ENCODE assay signal across 10 cellular contexts in genomic region chr16:21629602-21630539, GRCh38. TPM values are rescaled to one million over a fixed set of nuclear protein-coding genes. Genes with fewer than 3 reads are reported as not detected.
A peak's percentile ranks its signal among the peaks of the same experiment; 100 is the strongest.
DNase-seq lines count a peak whose midpoint lies in the region; ATAC-seq, FAIRE-seq and TF ChIP-seq lines count a peak whose summit lies in the region.
"Not testable (repeated sequence)": the region's sequence is repeated elsewhere in the genome, so short reads cannot be mapped to it uniquely, and the experiment has no call there.
"Had no signal": no experiment of that assay in that cellular context is flagged by ENCODE, and none has a peak within 500 bp of the region (broad histone marks: within the 10 kb centered on the region; RNA-seq: fewer than 3 reads in every experiment).

No MANE protein-coding gene starts in this region.

- not testable (repeated sequence) for H3K27me3 Mint-ChIP-seq in Calu3 (ENCODE audit: unreplicated experiment); endothelial cell (ENCODE audit: unreplicated experiment)

- H3K4me1 Mint-ChIP-seq in Calu3 (ENCODE audit: low read depth, unreplicated experiment), result peaks cover 74% of the 10 kb centered on the region
- peaks cover 26% of the 10 kb centered on the region for H3K4me1 Mint-ChIP-seq in endothelial cell (ENCODE audit: unreplicated experiment)

- not testable (repeated sequence) for TF ChIP-seq EP300 in HepG2 (IDR thresholded peaks at IDR 0.05; ENCODE audit: low read depth in 2 of 2, low read length in 2 of 2); HepG2 (CRISPR knock-in tag; IDR thresholded peaks at IDR 0.05; ENCODE audit: borderline replicate concordance)

- 98% methylated on average over 32 of the region's 37 CpGs for WGBS in HepG2 (ENCODE audit: low lambda C conversion rate)
- 97 to 99% (median 98%) methylated on average over 17 to 37 of the region's 37 CpGs for WGBS in spleen, 5 donors

- POLR2A ChIA-PET in PC-9 (lab: Charles Lee; ENCODE audit: unreplicated experiment), result not testable (repeated sequence)
- POLR2A ChIA-PET in HepG2 (lab: Yijun Ruan, JAX), result interaction anchor here (1.1 kb wide), 1 partner anchor 9 kb away, joined by 4 read pairs; no protein-coding TSS in a partner anchor

- not testable (repeated sequence) for H3K27me3 ChIP-seq in PC-9 (ENCODE audit: insufficient read depth, low read depth); HepG2 (ENCODE audit: control insufficient read depth in 1 of 2, insufficient read depth in 2 of 2, low read length in 2 of 2); osteoblast (ENCODE audit: insufficient read depth, low read length); spleen (replicated peaks in 1 of 7)

- not testable (repeated sequence) for BruUV-seq in Calu3 (replicated peaks; lab: Mats Ljungman, UMichigan); PC-9 (replicated peaks; lab: Mats Ljungman, UMichigan); HepG2 (replicated peaks; lab: Mats Ljungman, UMichigan)

- TF ChIP-seq POLR2A in HepG2 (IDR thresholded peaks at IDR 0.05; ENCODE audit: insufficient read depth in 1 of 2, low read depth in 2 of 2, low read length in 2 of 2); spleen (IDR thresholded peaks at IDR 0.05): not testable (repeated sequence)

- not testable (repeated sequence) for H3K4me3 Mint-ChIP-seq in Calu3 (ENCODE audit: low read depth, unreplicated experiment)
- peak overlapping the region; percentile 76 for H3K4me3 Mint-ChIP-seq in endothelial cell (ENCODE audit: unreplicated experiment)

- in situ Hi-C loops in HepG2 (cut with HindIII; ENCODE audit: extremely low pct_ligation_motif_present, low pct_unique_long_range_greater_than_20kb), result not testable (repeated sequence)

- H3K79me2 ChIP-seq in PC-9 (ENCODE audit: low read depth) (peaks cover 52% of the 10 kb centered on the region), osteoblast (ENCODE audit: insufficient read depth, low read length) (peaks cover 34% of the 10 kb centered on the region)
- not testable (repeated sequence) for H3K79me2 ChIP-seq in HepG2 (ENCODE audit: insufficient read depth, low read length)

- not testable (repeated sequence) for ATAC-seq in HepG2

- not testable (repeated sequence) for H3K9me2 ChIP-seq in PC-9 (ENCODE audit: insufficient read depth)

- H3K4me1 ChIP-seq in PC-9 (replicated peaks; ENCODE audit: insufficient read depth) (peaks cover 100% of the 10 kb centered on the region), HepG2 (ENCODE audit: insufficient read depth, low read length) (peaks cover 59% of the 10 kb centered on the region), osteoblast (ENCODE audit: insufficient read depth, low read length) (peaks cover 39% of the 10 kb centered on the region), spleen (peaks cover 0 to 66% (median 24%) of the 10 kb centered on the region in 6 donors)

- H3K9me3 ChIP-seq in PC-9 (ENCODE audit: insufficient read depth, low read depth); HepG2 (ENCODE audit: low read length); osteoblast (ENCODE audit: low read depth, low read length); spleen: not testable (repeated sequence)

- H2AFZ ChIP-seq in PC-9; HepG2 (ENCODE audit: low read length); osteoblast (ENCODE audit: low read length): not testable (repeated sequence)

- peak overlapping the region; percentile 27 for H3K27ac Mint-ChIP-seq in Calu3 (ENCODE audit: unreplicated experiment)
- not testable (repeated sequence) for H3K27ac Mint-ChIP-seq in endothelial cell (ENCODE audit: unreplicated experiment)

- H3K36me3 Mint-ChIP-seq in Calu3 (ENCODE audit: insufficient read depth, unreplicated experiment) (peaks cover 40% of the 10 kb centered on the region), endothelial cell (ENCODE audit: low read depth, unreplicated experiment) (peaks cover 30% of the 10 kb centered on the region)

- not testable (repeated sequence) for H4K20me1 ChIP-seq in PC-9 (ENCODE audit: insufficient read depth); HepG2 (ENCODE audit: insufficient read depth, low read length); osteoblast (ENCODE audit: insufficient read depth, low read length)

- TF ChIP-seq CTCF in Calu3 (IDR thresholded peaks at IDR 0.05; ENCODE audit: unreplicated experiment); PC-9 (conservative IDR thresholded peaks at IDR 0.05); endothelial cell (IDR thresholded peaks at IDR 0.05; ENCODE audit: unreplicated experiment); HepG2 (CRISPR knock-in tag; IDR thresholded peaks at IDR 0.05); osteoblast (IDR thresholded peaks at IDR 0.05; ENCODE audit: extremely low read depth, low read depth, low read length); spleen (IDR thresholded peaks at IDR 0.05 in 8 of 11, conservative IDR thresholded peaks at IDR 0.05 in 3 of 11): not testable (repeated sequence)

- not testable (repeated sequence) for H3K9ac ChIP-seq in HepG2 (ENCODE audit: insufficient read depth, low read depth, low read length)

- not testable (repeated sequence) for H3K4me3 ChIP-seq in PC-9; HepG2 (replicated peaks in 1 of 3; ENCODE audit: insufficient read depth in 1 of 3, low read depth in 2 of 3, low read length in 3 of 3); osteoblast (ENCODE audit: insufficient read depth, low read length); spleen

- peaks cover 87% of the 10 kb centered on the region for H3F3A ChIP-seq in PC-9 (ENCODE audit: insufficient read depth, low read depth)

- H3K9me3 Mint-ChIP-seq in Calu3 (ENCODE audit: low read depth, unreplicated experiment); endothelial cell (ENCODE audit: unreplicated experiment): not testable (repeated sequence)

- DNase-seq in Calu3; PC-9; endothelial cell (ENCODE audit: low spot score); HepG2 (ENCODE audit: low spot score); osteoblast (ENCODE audit: insufficient read length, low spot score, missing footprints): not testable (repeated sequence)
- DNase-seq in spleen, result peak; percentile 78

- H3K36me3 ChIP-seq in PC-9 (ENCODE audit: low read depth), result peaks cover 33% of the 10 kb centered on the region
- H3K36me3 ChIP-seq in HepG2 (replicated peaks in 1 of 2; ENCODE audit: control insufficient read depth in 1 of 2, insufficient read depth in 2 of 2, low read length in 2 of 2), result peaks cover 14 to 32% of the 10 kb centered on the region in 2 experiments
- peaks cover 13% of the 10 kb centered on the region for H3K36me3 ChIP-seq in osteoblast (ENCODE audit: insufficient read depth, low read length)
- peaks cover 0 to 97% (median 30%) of the 10 kb centered on the region in 6 donors for H3K36me3 ChIP-seq in spleen

- not testable (repeated sequence) for FAIRE-seq in HepG2 (lab: Jason Lieb, UNC)

- CTCF ChIA-PET in Calu3 (lab: Charles Lee); HepG2 (lab: Yijun Ruan, JAX; ENCODE audit: low intra/inter-chr PET ratio, low total read pairs): not testable (repeated sequence)
- CTCF ChIA-PET in PC-9 (lab: Charles Lee), result interaction anchor here (0.6 kb wide), 1 partner anchor 11 kb away, joined by 6 read pairs; no protein-coding TSS in a partner anchor

- H3K4me2 ChIP-seq in PC-9, result peak overlapping the region; percentile 57
- not testable (repeated sequence) for H3K4me2 ChIP-seq in HepG2 (ENCODE audit: low read depth, low read length); osteoblast (ENCODE audit: insufficient read depth, low read length)

- intact Hi-C loops in Calu3 (cut with micrococcal nuclease; ENCODE audit: unreplicated experiment); PC-9 (cut with micrococcal nuclease; ENCODE audit: unreplicated experiment); HepG2 (cut with micrococcal nuclease; ENCODE audit: unreplicated experiment); spleen (cut with DNase I; ENCODE audit: low total_unique reads): not testable (repeated sequence)

- not testable (repeated sequence) for TF ChIP-seq RAD21 in HepG2 (CRISPR knock-in tag; IDR thresholded peaks at IDR 0.05)

- H3K27ac ChIP-seq in PC-9, result peak overlapping the region; percentile 100
- H3K27ac ChIP-seq in HepG2 (ENCODE audit: extremely low read length, insufficient read depth, low read length), result not testable (repeated sequence)
- peak overlapping the region; percentile 92 for H3K27ac ChIP-seq in osteoblast (ENCODE audit: low read depth, low read length)
- peak overlapping the region in 2 of 8 donors; percentile 30 to 45 for H3K27ac ChIP-seq in spleen

RNA-seq across cellular contexts. Expression of gene IGSF6, which starts 22.5 kb away (rescaled TPM):
- total RNA-seq in Calu3 (2022), result not detected in 2 replicates
- not detected in 2 replicates for total RNA-seq in PC-9 (2021)
- total RNA-seq in endothelial cell (ENCODE audit: unreplicated experiment), result not detected
- total RNA-seq in HepG2 (2016; rRNA removed; fragmentation: Illumina TruSeq; extraction: Trizol), result not detected in 2 replicates
- not detected in 2 replicates for total RNA-seq in HepG2 (2016; cell fraction: cytosol; rRNA removed; fragmentation: Illumina TruSeq; extraction: Trizol; ENCODE audit: low read depth)
- total RNA-seq in HepG2 (2016; cell fraction: insoluble cytoplasmic fraction; rRNA removed; fragmentation: Illumina TruSeq; extraction: Trizol), result not detected in 2 replicates
- total RNA-seq in HepG2 (2016; cell fraction: membrane; rRNA removed; fragmentation: Illumina TruSeq; extraction: Trizol), result not detected in 2 replicates
- total RNA-seq in HepG2 (2016; cell fraction: nucleus; rRNA removed; fragmentation: Illumina TruSeq; extraction: Trizol), result not detected in 2 replicates
- not detected in 2 replicates for polyA plus RNA-seq in HepG2 (2011; rRNA removed)
- polyA plus RNA-seq in HepG2 (2011; cell fraction: cytosol; rRNA removed), result not detected in 2 replicates
- not detected in 2 replicates for polyA plus RNA-seq in HepG2 (2011; cell fraction: nucleus; rRNA removed)
- polyA plus RNA-seq in HepG2 (2012), result 0.19 and 0.24 TPM in 2 replicates
- polyA plus RNA-seq in HepG2 (2016; cell fraction: cytosol; fragmentation: Illumina TruSeq; extraction: Trizol; ENCODE audit: low read depth), result not detected in 2 replicates
- not detected in 2 replicates for polyA plus RNA-seq in HepG2 (2016; cell fraction: insoluble cytoplasmic fraction; fragmentation: Illumina TruSeq; extraction: Trizol; ENCODE audit: low read depth)
- not detected in 2 replicates for polyA plus RNA-seq in HepG2 (2016; cell fraction: membrane; fragmentation: Illumina TruSeq; extraction: Trizol; ENCODE audit: low read depth)
- polyA plus RNA-seq in HepG2 (2016; cell fraction: nucleus; fragmentation: Illumina TruSeq; extraction: Trizol; ENCODE audit: insufficient read depth, low read depth), result not detected in 2 replicates
- polyA minus RNA-seq in HepG2 (2011; rRNA and poly(A)+ RNA removed; ENCODE audit: low replicate concordance), result not detected in 2 replicates
- not detected in 2 replicates for polyA minus RNA-seq in HepG2 (2011; cell fraction: cytosol; rRNA and poly(A)+ RNA removed)
- not detected in 2 replicates for polyA minus RNA-seq in HepG2 (2011; cell fraction: nucleus; rRNA and poly(A)+ RNA removed)
- total RNA-seq in osteoblast, result under 0.01 and 0.36 TPM in 2 replicates
- total RNA-seq in spleen, result 100 to 1,000 TPM in 2 of 7 donors, 10 to 100 TPM in 5; 39.6 to 134 (median 87.7) TPM
- polyA plus RNA-seq in spleen, result 10 to 100 TPM; 15.5 to 53.2 (median 18.1) TPM
- total RNA-seq: A673, GM23338, H7 had no signal

RNA-seq across cellular contexts. Expression of gene METTL9, which starts 30.5 kb away (rescaled TPM):
- total RNA-seq in Calu3 (2022) (86.5 and 109 TPM in 2 replicates), PC-9 (2021) (136 and 151 TPM in 2 replicates), endothelial cell (ENCODE audit: unreplicated experiment) (221 TPM), HepG2 (2016; rRNA removed; fragmentation: Illumina TruSeq; extraction: Trizol) (175 and 204 TPM in 2 replicates), osteoblast (170 and 210 TPM in 2 replicates), spleen (100 to 1,000 TPM in 5 of 7 donors, 10 to 100 TPM in 2; 88.5 to 247 (median 121) TPM)
- total RNA-seq in HepG2 (2016; cell fraction: cytosol; rRNA removed; fragmentation: Illumina TruSeq; extraction: Trizol; ENCODE audit: low read depth), result 260 and 296 TPM in 2 replicates
- 189 and 192 TPM in 2 replicates for total RNA-seq in HepG2 (2016; cell fraction: insoluble cytoplasmic fraction; rRNA removed; fragmentation: Illumina TruSeq; extraction: Trizol)
- total RNA-seq in HepG2 (2016; cell fraction: membrane; rRNA removed; fragmentation: Illumina TruSeq; extraction: Trizol), result 531 and 570 TPM in 2 replicates
- 102 and 120 TPM in 2 replicates for total RNA-seq in HepG2 (2016; cell fraction: nucleus; rRNA removed; fragmentation: Illumina TruSeq; extraction: Trizol)
- polyA plus RNA-seq in HepG2 (2011; rRNA removed) (96.9 and 123 TPM in 2 replicates), spleen (10 to 100 TPM; 28.5 to 50.6 (median 45.2) TPM)
- 57.9 and 89.7 TPM in 2 replicates for polyA plus RNA-seq in HepG2 (2011; cell fraction: cytosol; rRNA removed)
- polyA plus RNA-seq in HepG2 (2011; cell fraction: nucleus; rRNA removed), result 22.0 and 27.5 TPM in 2 replicates
- polyA plus RNA-seq in HepG2 (2012), result 128 and 134 TPM in 2 replicates
- polyA plus RNA-seq in HepG2 (2016; cell fraction: cytosol; fragmentation: Illumina TruSeq; extraction: Trizol; ENCODE audit: low read depth), result 385 and 459 TPM in 2 replicates
- 218 and 221 TPM in 2 replicates for polyA plus RNA-seq in HepG2 (2016; cell fraction: insoluble cytoplasmic fraction; fragmentation: Illumina TruSeq; extraction: Trizol; ENCODE audit: low read depth)
- 534 and 554 TPM in 2 replicates for polyA plus RNA-seq in HepG2 (2016; cell fraction: membrane; fragmentation: Illumina TruSeq; extraction: Trizol; ENCODE audit: low read depth)
- 143 and 144 TPM in 2 replicates for polyA plus RNA-seq in HepG2 (2016; cell fraction: nucleus; fragmentation: Illumina TruSeq; extraction: Trizol; ENCODE audit: insufficient read depth, low read depth)
- 23.0 and 41.2 TPM in 2 replicates for polyA minus RNA-seq in HepG2 (2011; rRNA and poly(A)+ RNA removed; ENCODE audit: low replicate concordance)
- polyA minus RNA-seq in HepG2 (2011; cell fraction: cytosol; rRNA and poly(A)+ RNA removed), result 66.7 and 68.9 TPM in 2 replicates
- polyA minus RNA-seq in HepG2 (2011; cell fraction: nucleus; rRNA and poly(A)+ RNA removed), result 50.9 and 56.4 TPM in 2 replicates

RNA-seq across cellular contexts. Expression of gene OTOA, which starts 33.9 kb away (rescaled TPM):
- total RNA-seq in Calu3 (2022), result 0.40 TPM in 1 of 2 replicates, not detected in the other
- not detected in 2 replicates for total RNA-seq in PC-9 (2021)
- not detected for total RNA-seq in endothelial cell (ENCODE audit: unreplicated experiment)
- 0.11 and 0.15 TPM in 2 replicates for total RNA-seq in HepG2 (2016; rRNA removed; fragmentation: Illumina TruSeq; extraction: Trizol)
- 0.09 and 0.10 TPM in 2 replicates for total RNA-seq in HepG2 (2016; cell fraction: cytosol; rRNA removed; fragmentation: Illumina TruSeq; extraction: Trizol; ENCODE audit: low read depth)
- total RNA-seq in HepG2 (2016; cell fraction: insoluble cytoplasmic fraction; rRNA removed; fragmentation: Illumina TruSeq; extraction: Trizol), result 0.06 and 0.11 TPM in 2 replicates
- total RNA-seq in HepG2 (2016; cell fraction: membrane; rRNA removed; fragmentation: Illumina TruSeq; extraction: Trizol), result 0.10 TPM in 1 of 2 replicates, not detected in the other
- total RNA-seq in HepG2 (2016; cell fraction: nucleus; rRNA removed; fragmentation: Illumina TruSeq; extraction: Trizol), result 0.40 and 0.50 TPM in 2 replicates
- 0.01 and 0.05 TPM in 2 replicates for polyA plus RNA-seq in HepG2 (2011; rRNA removed)
- 0.04 and 0.09 TPM in 2 replicates for polyA plus RNA-seq in HepG2 (2011; cell fraction: cytosol; rRNA removed)
- 0.06 and 0.10 TPM in 2 replicates for polyA plus RNA-seq in HepG2 (2011; cell fraction: nucleus; rRNA removed)
- 0.04 TPM in 1 of 2 replicates, not detected in the other for polyA plus RNA-seq in HepG2 (2012)
- 0.05 TPM in 1 of 2 replicates, not detected in the other for polyA plus RNA-seq in HepG2 (2016; cell fraction: cytosol; fragmentation: Illumina TruSeq; extraction: Trizol; ENCODE audit: low read depth)
- 0.08 TPM in 1 of 2 replicates, not detected in the other for polyA plus RNA-seq in HepG2 (2016; cell fraction: insoluble cytoplasmic fraction; fragmentation: Illumina TruSeq; extraction: Trizol; ENCODE audit: low read depth)
- 0.06 TPM in 1 of 2 replicates, not detected in the other for polyA plus RNA-seq in HepG2 (2016; cell fraction: membrane; fragmentation: Illumina TruSeq; extraction: Trizol; ENCODE audit: low read depth)
- 0.20 and 0.56 TPM in 2 replicates for polyA plus RNA-seq in HepG2 (2016; cell fraction: nucleus; fragmentation: Illumina TruSeq; extraction: Trizol; ENCODE audit: insufficient read depth, low read depth)
- polyA minus RNA-seq in HepG2 (2011; rRNA and poly(A)+ RNA removed; ENCODE audit: low replicate concordance), result 0.05 TPM in 1 of 2 replicates, not detected in the other
- not detected in 2 replicates for polyA minus RNA-seq in HepG2 (2011; cell fraction: cytosol; rRNA and poly(A)+ RNA removed)
- polyA minus RNA-seq in HepG2 (2011; cell fraction: nucleus; rRNA and poly(A)+ RNA removed), result 0.25 and 0.26 TPM in 2 replicates
- under 0.01 TPM in 2 replicates for total RNA-seq in osteoblast
- 1 to 10 TPM; 1.1 to 3.1 (median 2.4) TPM for total RNA-seq in spleen
- 1 to 10 TPM in 2 of 3 donors, under 1 TPM in 1; 0.86 to 2.0 (median 1.2) TPM for polyA plus RNA-seq in spleen
- total RNA-seq: H7 had no signal
- polyA plus RNA-seq: IgD-negative memory B cell had no signal

Comparison
In these comparisons a context has a peak if more than half of its experiments do, and no peak if none do; other contexts are left out.
1. RNA of gene IGSF6, which starts 22.5 kb away (total RNA-seq): 39.6 to 134 TPM in spleen; under 0.01 to 0.36 TPM in osteoblast, not detected in Calu3, not detected in PC-9, not detected in endothelial cell (single experiment) and not detected in HepG2; every median in the first group is over 10 times any median in the second.